12 cellular contexts compared by ENCODE assay signal in the genomic region with DNA sequence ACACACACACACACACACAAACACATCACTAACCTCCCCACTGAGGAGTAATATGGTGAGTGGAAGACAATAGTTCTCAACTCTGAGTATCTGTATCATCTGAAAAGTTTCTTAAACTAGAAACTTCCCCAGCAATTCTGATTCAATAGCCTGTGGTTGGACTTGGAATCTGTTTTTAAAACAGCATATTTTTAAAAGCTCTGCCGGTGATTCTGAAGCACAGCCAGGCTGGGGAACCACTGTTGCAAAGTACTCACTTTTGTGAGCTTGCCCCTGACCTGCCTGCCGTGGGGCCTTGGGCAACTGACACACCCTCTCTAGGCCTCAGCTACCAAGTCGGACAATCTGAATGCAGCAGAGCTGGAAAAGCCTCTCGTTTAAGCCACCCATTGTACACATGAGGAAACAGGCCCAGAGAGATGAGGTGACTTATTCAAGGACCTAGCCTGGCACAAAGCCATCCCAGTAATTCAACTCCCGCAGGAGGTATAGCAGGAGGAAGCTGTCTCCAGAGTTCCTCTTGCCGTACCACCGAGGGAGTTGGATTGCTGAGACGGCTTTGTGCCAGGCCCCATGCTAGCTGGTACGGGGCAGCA. TPM values are rescaled to one million over a fixed set of nuclear protein-coding genes. Genes with fewer than 3 reads are reported as not detected.
A peak's percentile ranks its signal among the peaks of the same experiment; 100 is the strongest.
DNase-seq lines count a peak whose midpoint lies in the region; ATAC-seq and TF ChIP-seq lines count a peak whose summit lies in the region.
"Had no signal": no experiment of that assay in that cellular context is flagged by ENCODE, and none has a peak within 500 bp of the region (broad histone marks: within the 10 kb centered on the region; RNA-seq: fewer than 3 reads in every experiment).

No MANE protein-coding gene starts in this region.

- BruUV-seq in MCF 10A (replicated peaks; lab: Mats Ljungman, UMichigan): no TSS peak

- ATAC-seq in HG02885 (IDR thresholded peaks at IDR 0.05; ENCODE audit: poor library complexity, unreplicated experiment): no peak

- no peaks in the 10 kb centered on the region for H3K79me2 ChIP-seq in trophoblast cell (ENCODE audit: control insufficient read depth, insufficient read depth, low read length, poor library complexity)

- CTCF ChIA-PET in MCF 10A (lab: Yijun Ruan, JAX): interaction anchor here (0.6 kb wide), 1 partner anchor 69 kb away, joined by 3 read pairs; no protein-coding TSS in a partner anchor

- H4K12ac ChIP-seq in trophoblast cell (ENCODE audit: low read depth, low read length): no peak overlapping the region

- peak overlapping the region; percentile 69 for H3K18ac ChIP-seq in trophoblast cell (ENCODE audit: low read length)

- H2AFZ ChIP-seq in trophoblast cell (ENCODE audit: insufficient read depth, low read length, poor library complexity): no peak overlapping the region

- peak overlapping the region; percentile 74 for H3K14ac ChIP-seq in trophoblast cell (ENCODE audit: low read length)

- TF ChIP-seq CTCF in MCF 10A (IDR thresholded peaks at IDR 0.05; ENCODE audit: unreplicated experiment): no peak

- no peak overlapping the region for H3K4me2 ChIP-seq in trophoblast cell (ENCODE audit: low read length)

- peak overlapping the region; percentile 58 for H4K91ac ChIP-seq in trophoblast cell (ENCODE audit: low read depth, low read length)

- H3K4me3 Mint-ChIP-seq in MCF 10A (ENCODE audit: unreplicated experiment): no peak overlapping the region

- no peak overlapping the region for H3K9ac ChIP-seq in trophoblast cell (ENCODE audit: low read length)

- H3K36me3 ChIP-seq in trophoblast cell (ENCODE audit: control insufficient read depth in 1 of 2, insufficient read depth in 2 of 2, low read length in 2 of 2): no peaks in the 10 kb centered on the region
- H3K36me3 ChIP-seq: MG63 had no signal

- H2BK120ac ChIP-seq in trophoblast cell (ENCODE audit: insufficient read depth, low read length, poor library complexity): peak overlapping the region; percentile 64

- peaks cover 28% of the 10 kb centered on the region for H3K27me3 Mint-ChIP-seq in MCF 10A (ENCODE audit: insufficient read depth, unreplicated experiment)
- H3K27me3 Mint-ChIP-seq: naive B cell had no signal

- DNase-seq in DMS79 treated with DMSO at 0.1 percent for 48 hours (lab: John Stamatoyannopoulos, UW): peak; percentile 90
- DNase-seq in NCI-H2107 treated with DMSO at 0.1 percent for 48 hours (lab: John Stamatoyannopoulos, UW; ENCODE audit: unreplicated experiment): peak; percentile 78
- DNase-seq in MCF 10A (ENCODE audit: unreplicated experiment): peak; percentile 21
- peak; percentile 84 to 88 for DNase-seq in trophoblast cell
- DNase-seq in NAMALWA (ENCODE audit: low spot score): no peak
- no peak for DNase-seq in GOT3 (lab: John Stamatoyannopoulos, UW)
- DNase-seq in HuH-7 (ENCODE audit: low spot score): no peak
- DNase-seq: activated T-cell treated with anti-CD3 and anti-CD28 coated beads for 4 hours, erythroblast, MG63, naive B cell had no signal

- H3K4me1 Mint-ChIP-seq in MCF 10A (ENCODE audit: insufficient read depth, unreplicated experiment): no peaks in the 10 kb centered on the region

- H3K9me3 ChIP-seq in trophoblast cell (ENCODE audit: insufficient read depth, low read depth, low read length): no peaks in the 10 kb centered on the region
- H3K9me3 ChIP-seq: MG63 had no signal

- peak overlapping the region; percentile 39 for H2AK5ac ChIP-seq in trophoblast cell (ENCODE audit: low read length)

- H3K27ac Mint-ChIP-seq in MCF 10A (ENCODE audit: low read depth, unreplicated experiment): no peak overlapping the region

- H3K4ac ChIP-seq in trophoblast cell (ENCODE audit: low read depth, low read length): no peak overlapping the region

- H3K4me3 ChIP-seq in trophoblast cell (ENCODE audit: low read depth, low read length): no peak overlapping the region
- H3K4me3 ChIP-seq: MG63 had no signal

- H3K79me1 ChIP-seq in trophoblast cell (ENCODE audit: low read length): peaks cover 11% of the 10 kb centered on the region

- intact Hi-C loops in MCF 10A (cut with micrococcal nuclease): no loop called here

- H2BK12ac ChIP-seq in trophoblast cell (ENCODE audit: low read length): peak overlapping the region; percentile 51

- no CpG with 5 or more reads among the region's 9 CpGs for WGBS in trophoblast cell (ENCODE audit: extremely low coverage, insufficient coverage, insufficient read length)

- POLR2A ChIA-PET in MCF 10A (lab: Yijun Ruan, JAX): no interaction called here

- no peak overlapping the region for H3K23ac ChIP-seq in trophoblast cell (ENCODE audit: low read length)

- peak overlapping the region; percentile 11 for H2BK5ac ChIP-seq in trophoblast cell (ENCODE audit: low read depth, low read length, poor library complexity)

- no peaks in the 10 kb centered on the region for H3K9me3 Mint-ChIP-seq in MCF 10A (ENCODE audit: unreplicated experiment)

- H3K27ac ChIP-seq in trophoblast cell (ENCODE audit: low read depth, low read length): peak overlapping the region; percentile 38

- no peak overlapping the region for H4K8ac ChIP-seq in trophoblast cell (ENCODE audit: low read depth, low read length)

- H3K27me3 ChIP-seq in trophoblast cell (ENCODE audit: insufficient read depth, low read length): no peaks in the 10 kb centered on the region
- H3K27me3 ChIP-seq: MG63 had no signal

- H3K36me3 Mint-ChIP-seq in MCF 10A (ENCODE audit: insufficient read depth, unreplicated experiment): no peaks in the 10 kb centered on the region

- H3K4me1 ChIP-seq in trophoblast cell (ENCODE audit: control insufficient read depth in 1 of 2, insufficient read depth in 2 of 2, low read length in 2 of 2): peaks cover 21 to 22% of the 10 kb centered on the region in 2 experiments

RNA-seq across cellular contexts. Expression of gene SLC15A3, which starts 8.9 kb away (rescaled TPM):
- not detected in 2 replicates for total RNA-seq in MCF 10A (2022)
- 2.0 and 2.9 TPM in 2 replicates for polyA plus RNA-seq in trophoblast cell (2013)

RNA-seq across cellular contexts. Expression of gene TMEM132A, which starts 18.8 kb away (rescaled TPM):
- total RNA-seq in MCF 10A (2022): 20.5 and 22.5 TPM in 2 replicates
- 77.9 and 87.2 TPM in 2 replicates for polyA plus RNA-seq in trophoblast cell (2013)

RNA-seq across cellular contexts. Expression of gene CD6, which starts 28.4 kb away (rescaled TPM):
- not detected in 2 replicates for total RNA-seq in MCF 10A (2022)
- 0.08 and 0.19 TPM in 2 replicates for polyA plus RNA-seq in trophoblast cell (2013)

RNA-seq across cellular contexts. Expression of gene TMEM109, which starts 29.1 kb away (rescaled TPM):
- 39.5 and 45.8 TPM in 2 replicates for total RNA-seq in MCF 10A (2022)
- polyA plus RNA-seq in trophoblast cell (2013): 82.6 and 93.9 TPM in 2 replicates

RNA-seq across cellular contexts. Expression of gene PRPF19, which starts 36.7 kb away (rescaled TPM):
- total RNA-seq in MCF 10A (2022): 99.0 and 115 TPM in 2 replicates
- 53.1 and 54.3 TPM in 2 replicates for polyA plus RNA-seq in trophoblast cell (2013)

Comparison
In these comparisons a context has a peak if more than half of its experiments do, and no peak if none do; other contexts are left out.
1. DNase-seq: peak in DMS79 treated with DMSO at 0.1 percent for 48 hours (single experiment), NCI-H2107 treated with DMSO at 0.1 percent for 48 hours (single experiment), MCF 10A (single experiment) and trophoblast cell (2 of 2); none in NAMALWA (single experiment), GOT3 (single experiment) and HuH-7 (single experiment).